ENCODE assay signal across 8 cellular contexts in genomic region chr18:46622999-46623398, GRCh38. TPM values are rescaled to one million over a fixed set of nuclear protein-coding genes. Genes with fewer than 3 reads are reported as not detected.
DNase-seq lines count a peak whose midpoint lies in the region; ATAC-seq lines count a peak whose summit lies in the region.

No MANE protein-coding gene starts in this region.

- no peak for DNase-seq in activated CD8-positive, alpha-beta memory T cell treated with anti-CD3 and anti-CD28 coated beads, Interleukin-2, amount 10 ng/mL, durations not matched to agents 7 days and 5 days
- DNase-seq in activated CD8-positive, alpha-beta memory T cell treated with anti-CD3 and anti-CD28 coated beads, Interleukin-2, amount 50 U/mL, for 4 hours, result no peak
- DNase-seq in NCI-H2227 treated with DMSO at 0.1 percent for 48 hours (lab: John Stamatoyannopoulos, UW) (peak; percentile 18), CD1c-positive myeloid dendritic cell (ENCODE audit: extremely low spot score) (no peak)
- no peak for DNase-seq in central memory CD8-positive, alpha-beta T cell (ENCODE audit: low spot score in 2 of 2)
- DNase-seq in stimulated activated naive CD8-positive, alpha-beta T cell treated with anti-CD3 and anti-CD28 coated beads, Interleukin-15, Interleukin-2, amounts not matched to agents 100 U/mL and 50 U/mL, for 24 hours, result no peak

- peak overlapping the region; percentile 80 for H3K27ac Mint-ChIP-seq in activated CD8-positive, alpha-beta memory T cell treated with anti-CD3 and anti-CD28 coated beads, Interleukin-2, amount 10 ng/mL, durations not matched to agents 7 days and 5 days
- peak overlapping the region; percentile 75 for H3K27ac Mint-ChIP-seq in central memory CD8-positive, alpha-beta T cell (ENCODE audit: low read depth)

- H3K27me3 Mint-ChIP-seq in activated CD8-positive, alpha-beta memory T cell treated with anti-CD3 and anti-CD28 coated beads, Interleukin-2, amount 10 ng/mL, durations not matched to agents 7 days and 5 days, result peaks cover 8% of the 10 kb centered on the region
- peaks cover 10% of the 10 kb centered on the region for H3K27me3 Mint-ChIP-seq in central memory CD8-positive, alpha-beta T cell

- H3K36me3 Mint-ChIP-seq in activated CD8-positive, alpha-beta memory T cell treated with anti-CD3 and anti-CD28 coated beads, Interleukin-2, amount 10 ng/mL, durations not matched to agents 7 days and 5 days, result no peaks in the 10 kb centered on the region
- peaks cover 3% of the 10 kb centered on the region for H3K36me3 Mint-ChIP-seq in central memory CD8-positive, alpha-beta T cell (ENCODE audit: insufficient read depth)

- peaks cover 32% of the 10 kb centered on the region for H3K4me1 Mint-ChIP-seq in activated CD8-positive, alpha-beta memory T cell treated with anti-CD3 and anti-CD28 coated beads, Interleukin-2, amount 10 ng/mL, durations not matched to agents 7 days and 5 days
- H3K4me1 Mint-ChIP-seq in central memory CD8-positive, alpha-beta T cell, result peaks cover 32% of the 10 kb centered on the region

- CTCF ChIA-PET in activated CD8-positive, alpha-beta memory T cell treated with anti-CD3 and anti-CD28 coated beads, Interleukin-2, amount 10 ng/mL, durations not matched to agents 7 days and 5 days (lab: Charles Lee), result interaction anchor here (0.8 to 2.8 kb wide), 7 partner anchors 32 to 474 kb away, joined by 3 to 17 read pairs (median 5); partner anchors contain the start of gene LOXHD1

- peak; percentile 31 for ATAC-seq in activated CD8-positive, alpha-beta memory T cell treated with anti-CD3 and anti-CD28 coated beads, Interleukin-2, amount 10 ng/mL, durations not matched to agents 7 days and 5 days
- no peak for ATAC-seq in central memory CD8-positive, alpha-beta T cell (replicated peaks; ENCODE audit: extremely low read depth, poor library complexity, severe bottlenecking)
- peak; percentile 7 for ATAC-seq in stimulated activated naive CD8-positive, alpha-beta T cell treated with anti-CD3 and anti-CD28 coated beads, Interleukin-15, Interleukin-2, amounts not matched to agents 100 U/mL and 50 U/mL, for 24 hours
- ATAC-seq in HG03565 (IDR thresholded peaks at IDR 0.05; ENCODE audit: unreplicated experiment), result no peak
- no peak for ATAC-seq in HG03196 (IDR thresholded peaks at IDR 0.05; ENCODE audit: unreplicated experiment)

- no peak overlapping the region for H3K4me3 Mint-ChIP-seq in activated CD8-positive, alpha-beta memory T cell treated with anti-CD3 and anti-CD28 coated beads, Interleukin-2, amount 10 ng/mL, durations not matched to agents 7 days and 5 days
- peak overlapping the region; percentile 12 for H3K4me3 Mint-ChIP-seq in central memory CD8-positive, alpha-beta T cell

- H3K9me3 Mint-ChIP-seq in activated CD8-positive, alpha-beta memory T cell treated with anti-CD3 and anti-CD28 coated beads, Interleukin-2, amount 10 ng/mL, durations not matched to agents 7 days and 5 days (ENCODE audit: low read depth), result no peaks in the 10 kb centered on the region
- H3K9me3 Mint-ChIP-seq in central memory CD8-positive, alpha-beta T cell, result no peaks in the 10 kb centered on the region

RNA-seq across cellular contexts. Expression of gene LOXHD1, which starts 34.0 kb away (rescaled TPM):
- total RNA-seq in activated CD8-positive, alpha-beta memory T cell treated with anti-CD3 and anti-CD28 coated beads, Interleukin-2, amount 10 ng/mL, durations not matched to agents 7 days and 5 days, result under 1 TPM; 0.06 to 0.26 TPM

Comparison
In these comparisons a context has a peak if more than half of its experiments do, and no peak if none do; other contexts are left out.
1. ATAC-seq: peak in activated CD8-positive, alpha-beta memory T cell treated with anti-CD3 and anti-CD28 coated beads, Interleukin-2, amount 10 ng/mL, durations not matched to agents 7 days and 5 days (single experiment) and stimulated activated naive CD8-positive, alpha-beta T cell treated with anti-CD3 and anti-CD28 coated beads, Interleukin-15, Interleukin-2, amounts not matched to agents 100 U/mL and 50 U/mL, for 24 hours (single experiment); none in central memory CD8-positive, alpha-beta T cell (single experiment), HG03565 (single experiment) and HG03196 (single experiment).